18 cellular contexts compared by ENCODE assay signal in the genomic region with DNA sequence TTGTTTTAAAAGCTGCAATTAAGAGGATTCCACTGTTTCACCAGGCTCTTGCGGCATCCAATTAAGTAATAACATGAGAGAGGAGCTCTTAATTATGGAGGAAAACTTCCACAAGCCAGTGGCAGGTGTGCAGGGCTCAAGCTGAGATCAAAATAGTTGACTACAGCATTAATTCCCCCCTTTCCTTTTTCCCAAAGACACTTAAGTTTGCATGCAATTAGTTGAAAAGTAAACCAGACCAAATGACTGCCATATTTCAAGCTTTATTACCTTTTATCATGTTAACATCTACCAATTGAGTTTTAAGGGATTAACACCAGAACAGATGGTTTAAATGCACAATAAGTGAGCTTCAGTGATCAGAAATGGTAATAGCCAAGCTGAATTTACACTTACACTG. TPM values are rescaled to one million over a fixed set of nuclear protein-coding genes. Genes with fewer than 3 reads are reported as not detected.
DNase-seq lines count a peak whose midpoint lies in the region; ATAC-seq and TF ChIP-seq lines count a peak whose summit lies in the region.
"Had no signal": no experiment of that assay in that cellular context is flagged by ENCODE, and none has a peak within 500 bp of the region (broad histone marks: within the 10 kb centered on the region; RNA-seq: fewer than 3 reads in every experiment).

No MANE protein-coding gene starts in this region.

- TF ChIP-seq CTCF in nephron progenitor cell (IDR thresholded peaks at IDR 0.05) (no peak), uterus (IDR thresholded peaks at IDR 0.05) (no peak)

- no peaks in the 10 kb centered on the region for H3K4me1 Mint-ChIP-seq in activated naive CD8-positive, alpha-beta T cell (ENCODE audit: low read depth)
- H3K4me1 Mint-ChIP-seq in activated naive CD8-positive, alpha-beta T cell treated with anti-CD3 and anti-CD28 coated beads, Interleukin-2, amount 50 U/mL, for 24 hours, result no peaks in the 10 kb centered on the region
- H3K4me1 Mint-ChIP-seq in nephron progenitor cell, result peaks cover 27% of the 10 kb centered on the region

- no peaks in the 10 kb centered on the region for H3K27me3 Mint-ChIP-seq in activated naive CD8-positive, alpha-beta T cell
- H3K27me3 Mint-ChIP-seq in activated naive CD8-positive, alpha-beta T cell treated with anti-CD3 and anti-CD28 coated beads, Interleukin-2, amount 50 U/mL, for 24 hours, result no peaks in the 10 kb centered on the region
- no peaks in the 10 kb centered on the region for H3K27me3 Mint-ChIP-seq in nephron progenitor cell (ENCODE audit: low read depth, poor library complexity)
- H3K27me3 Mint-ChIP-seq: IgD-negative memory B cell had no signal

- H3K27me3 ChIP-seq in uterus, result no peaks in the 10 kb centered on the region

- no peaks in the 10 kb centered on the region for H3K9me3 Mint-ChIP-seq in activated naive CD8-positive, alpha-beta T cell (ENCODE audit: low read depth)
- H3K9me3 Mint-ChIP-seq in activated naive CD8-positive, alpha-beta T cell treated with anti-CD3 and anti-CD28 coated beads, Interleukin-2, amount 50 U/mL, for 24 hours, result no peaks in the 10 kb centered on the region
- H3K9me3 Mint-ChIP-seq in nephron progenitor cell, result peaks cover 5% of the 10 kb centered on the region
- H3K9me3 Mint-ChIP-seq: IgD-negative memory B cell had no signal

- H3K27ac Mint-ChIP-seq in activated naive CD8-positive, alpha-beta T cell, result peak overlapping the region; percentile 5
- no peak overlapping the region for H3K27ac Mint-ChIP-seq in activated naive CD8-positive, alpha-beta T cell treated with anti-CD3 and anti-CD28 coated beads, Interleukin-2, amount 50 U/mL, for 24 hours
- H3K27ac Mint-ChIP-seq in nephron progenitor cell, result peak overlapping the region; percentile 71
- H3K27ac Mint-ChIP-seq: IgD-negative memory B cell had no signal

- H3K4me3 ChIP-seq in uterus, result no peak overlapping the region
- H3K4me3 ChIP-seq: GM12878 had no signal

- ATAC-seq in activated naive CD8-positive, alpha-beta T cell treated with anti-CD3 and anti-CD28 coated beads, Interleukin-2, amount 50 U/mL, for 24 hours, result no peak
- ATAC-seq: GM12878, PC-3 had no signal

- no peaks in the 10 kb centered on the region for H3K36me3 ChIP-seq in uterus

- TF ChIP-seq POLR2A in uterus (IDR thresholded peaks at IDR 0.05), result no peak

- intact Hi-C loops in uterus (cut with DNase I; ENCODE audit: low total_unique reads), result no loop called here

- H3K9me3 ChIP-seq in uterus, result no peaks in the 10 kb centered on the region
- H3K9me3 ChIP-seq: Caco-2 had no signal

- DNase-seq in activated naive CD8-positive, alpha-beta T cell treated with anti-CD3 and anti-CD28 coated beads, Interleukin-2, amount 50 U/mL, for 24 hours, result no peak
- peak; percentile 34 for DNase-seq in NCI-H146 treated with DMSO at 0.1 percent for 48 hours (lab: John Stamatoyannopoulos, UW; ENCODE audit: unreplicated experiment)
- peak; percentile 58 for DNase-seq in NCI-H82 treated with DMSO at 0.1 percent for 48 hours (lab: John Stamatoyannopoulos, UW; ENCODE audit: unreplicated experiment)
- no peak for DNase-seq in nephron progenitor cell
- DNase-seq in SIG-M5 treated with dmso at 0.1 percent for 504 hours (lab: John Stamatoyannopoulos, UW; ENCODE audit: unreplicated experiment), result no peak
- DNase-seq in uterus, result no peak
- no peak for DNase-seq in middle frontal gyrus (ENCODE audit: extremely low spot score, low spot score)
- DNase-seq: AML-193, Caco-2, DND-41, GDM1, NCI-H2081 treated with DMSO at 0.1 percent for 48 hours, PC-3, T-helper 9 cell had no signal

- H3K36me3 Mint-ChIP-seq in activated naive CD8-positive, alpha-beta T cell, result peaks cover 10% of the 10 kb centered on the region
- no peaks in the 10 kb centered on the region for H3K36me3 Mint-ChIP-seq in activated naive CD8-positive, alpha-beta T cell treated with anti-CD3 and anti-CD28 coated beads, Interleukin-2, amount 50 U/mL, for 24 hours (ENCODE audit: low read depth)
- H3K36me3 Mint-ChIP-seq in nephron progenitor cell (ENCODE audit: low read depth), result peaks cover 36% of the 10 kb centered on the region

- no peaks in the 10 kb centered on the region for H3K4me1 ChIP-seq in uterus

- no peak overlapping the region for H3K27ac ChIP-seq in uterus
- H3K27ac ChIP-seq: HL-60 had no signal

- H3K4me3 Mint-ChIP-seq in activated naive CD8-positive, alpha-beta T cell, result no peak overlapping the region
- no peak overlapping the region for H3K4me3 Mint-ChIP-seq in activated naive CD8-positive, alpha-beta T cell treated with anti-CD3 and anti-CD28 coated beads, Interleukin-2, amount 50 U/mL, for 24 hours
- no peak overlapping the region for H3K4me3 Mint-ChIP-seq in nephron progenitor cell
- H3K4me3 Mint-ChIP-seq: IgD-negative memory B cell had no signal

RNA-seq across cellular contexts. Expression of gene FAM168A, which starts 32.1 kb away (rescaled TPM):
- total RNA-seq in uterus, result 10 to 100 TPM in 3 of 4 donors, 1 to 10 TPM in 1; 7.9 to 50.3 (median 25.8) TPM

Comparison
In these comparisons a context has a peak if more than half of its experiments do, and no peak if none do; other contexts are left out.
1. DNase-seq: peak in NCI-H146 treated with DMSO at 0.1 percent for 48 hours (single experiment) and NCI-H82 treated with DMSO at 0.1 percent for 48 hours (single experiment); none in activated naive CD8-positive, alpha-beta T cell treated with anti-CD3 and anti-CD28 coated beads, Interleukin-2, amount 50 U/mL, for 24 hours (single experiment), nephron progenitor cell (single experiment), SIG-M5 treated with dmso at 0.1 percent for 504 hours (single experiment), uterus (0 of 2) and middle frontal gyrus (single experiment).